ENCODE assay signal across 20 cellular contexts in genomic region chr2:239642406-239643004, GRCh38.
A peak's percentile ranks its signal among the peaks of the same experiment; 100 is the strongest.
DNase-seq lines count a peak whose midpoint lies in the region; ATAC-seq, FAIRE-seq and TF ChIP-seq lines count a peak whose summit lies in the region.
"Had no signal": no experiment of that assay in that cellular context is flagged by ENCODE, and none has a peak within 500 bp of the region (broad histone marks: within the 10 kb centered on the region; RNA-seq: fewer than 3 reads in every experiment).

No MANE protein-coding gene starts in this region.

- no peaks in the 10 kb centered on the region for H3K36me3 Mint-ChIP-seq in naive thymus-derived CD4-positive, alpha-beta T cell
- H3K36me3 Mint-ChIP-seq: CD4-positive, CD25-positive, alpha-beta regulatory T cell had no signal

- DNase-seq in GM12891 (ENCODE audit: insufficient read length, low spot score) (no peak), bronchial epithelial cell (ENCODE audit: low read depth) (no peak), H54 (ENCODE audit: insufficient read length, low spot score) (no peak), AML-193 (lab: John Stamatoyannopoulos, UW) (no peak), tibial nerve (ENCODE audit: low spot score in 2 of 2) (no peak), NCI-H1417 treated with DMSO at 0.1 percent for 48 hours (lab: John Stamatoyannopoulos, UW) (no peak)
- DNase-seq in naive thymus-derived CD4-positive, alpha-beta T cell: no peak
- DNase-seq: CD4-positive, CD25-positive, alpha-beta regulatory T cell; GOT3; HFFc6; NCI-H1105 treated with DMSO at 0.1 percent for 48 hours; NCI-H1694; NCI-H2081 treated with DMSO at 0.1 percent for 48 hours; NCI-H2171 treated with DMSO at 0.1 percent for 48 hours; NCI-H524 treated with DMSO at 0.1 percent for 48 hours; SJCRH30 had no signal

- H3K27ac ChIP-seq in HEK293 (ENCODE audit: extremely low read depth, low read depth, low read length): no peak overlapping the region
- H3K27ac ChIP-seq in naive thymus-derived CD4-positive, alpha-beta T cell (ENCODE audit: low read depth, low read length): no peak overlapping the region
- no peak overlapping the region for H3K27ac ChIP-seq in tibial nerve
- H3K27ac ChIP-seq: A549, HL-60, SJCRH30 had no signal

- H3K36me3 ChIP-seq in HEK293 (ENCODE audit: control insufficient read depth in 2 of 2, insufficient read depth in 1 of 2, low read length in 2 of 2): no peaks in the 10 kb centered on the region
- no peaks in the 10 kb centered on the region for H3K36me3 ChIP-seq in bronchial epithelial cell (ENCODE audit: control insufficient read depth, insufficient read depth, low read length)
- no peaks in the 10 kb centered on the region for H3K36me3 ChIP-seq in naive thymus-derived CD4-positive, alpha-beta T cell (ENCODE audit: control insufficient read depth in 2 of 3, insufficient read depth in 3 of 3, low read length in 3 of 3)
- no peaks in the 10 kb centered on the region for H3K36me3 ChIP-seq in tibial nerve
- H3K36me3 ChIP-seq: SJCRH30 had no signal

- no peak overlapping the region for H3K4me3 Mint-ChIP-seq in naive thymus-derived CD4-positive, alpha-beta T cell
- H3K4me3 Mint-ChIP-seq: CD4-positive, CD25-positive, alpha-beta regulatory T cell; HFFc6 had no signal

- intact Hi-C loops in naive thymus-derived CD4-positive, alpha-beta T cell (cut with micrococcal nuclease): no loop called here

- H3K4me1 ChIP-seq in HEK293 (ENCODE audit: control insufficient read depth, insufficient read depth, low read length) (no peaks in the 10 kb centered on the region), tibial nerve (no peaks in the 10 kb centered on the region)
- H3K4me1 ChIP-seq in naive thymus-derived CD4-positive, alpha-beta T cell (ENCODE audit: control insufficient read depth in 2 of 2, insufficient read depth in 2 of 2, low read length in 2 of 2): no peaks in the 10 kb centered on the region
- H3K4me1 ChIP-seq: A549, SJCRH30 had no signal

- peak; percentile 81 for FAIRE-seq in GM12891 (lab: Jason Lieb, UNC)
- FAIRE-seq in bronchial epithelial cell (lab: Jason Lieb, UNC): peak; percentile 100
- no peak for FAIRE-seq in H54 (lab: Jason Lieb, UNC)
- FAIRE-seq: A549, RCC 7860 had no signal

- WGBS in tibial nerve, 2 donors: 82 to 99% methylated on average over 3 of the region's 3 CpGs

- H3K27ac Mint-ChIP-seq in naive thymus-derived CD4-positive, alpha-beta T cell: no peak overlapping the region
- H3K27ac Mint-ChIP-seq: CD4-positive, CD25-positive, alpha-beta regulatory T cell; HFFc6 had no signal

- CTCF ChIA-PET in HEK293 (lab: Yijun Ruan, JAX): no interaction called here
- CTCF ChIA-PET in naive thymus-derived CD4-positive, alpha-beta T cell (lab: Charles Lee): no interaction called here

- no peak for TF ChIP-seq CTCF in HEK293 (tag by site-specific recombination; IDR thresholded peaks at IDR 0.05)
- TF ChIP-seq CTCF in bronchial epithelial cell (IDR thresholded peaks at IDR 0.05; ENCODE audit: insufficient read depth, low read length, severe bottlenecking): no peak
- no peak for TF ChIP-seq CTCF in tibial nerve (IDR thresholded peaks at IDR 0.05)

- no peak for TF ChIP-seq EP300 in tibial nerve (IDR thresholded peaks at IDR 0.05)

- POLR2A ChIA-PET in HEK293 (lab: Yijun Ruan, JAX): no interaction called here
- POLR2A ChIA-PET in naive thymus-derived CD4-positive, alpha-beta T cell (lab: Charles Lee): no interaction called here

- H3K9me3 ChIP-seq in HEK293 (ENCODE audit: control insufficient read depth, insufficient read depth, low read depth, low read length): no peaks in the 10 kb centered on the region
- no peaks in the 10 kb centered on the region for H3K9me3 ChIP-seq in naive thymus-derived CD4-positive, alpha-beta T cell (ENCODE audit: control insufficient read depth in 2 of 3, low read length in 3 of 3)
- no peaks in the 10 kb centered on the region for H3K9me3 ChIP-seq in tibial nerve
- H3K9me3 ChIP-seq: A549, SJCRH30 had no signal

- peaks cover 0 to 10% (median under 1%) of the 10 kb centered on the region in 5 donors for H3K27me3 Mint-ChIP-seq in naive thymus-derived CD4-positive, alpha-beta T cell
- H3K27me3 Mint-ChIP-seq: CD4-positive, CD25-positive, alpha-beta regulatory T cell had no signal

- peak; percentile 29 for ATAC-seq in naive thymus-derived CD4-positive, alpha-beta T cell
- ATAC-seq: A549 had no signal

- H3K9me3 Mint-ChIP-seq in naive thymus-derived CD4-positive, alpha-beta T cell: peaks cover 0 to 4% (median 0%) of the 10 kb centered on the region in 11 donors

- H3K27me3 ChIP-seq in bronchial epithelial cell (ENCODE audit: control insufficient read depth, insufficient read depth, low read length) (no peaks in the 10 kb centered on the region), tibial nerve (no peaks in the 10 kb centered on the region)
- no peaks in the 10 kb centered on the region for H3K27me3 ChIP-seq in naive thymus-derived CD4-positive, alpha-beta T cell (ENCODE audit: control insufficient read depth in 2 of 2, insufficient read depth in 2 of 2, low read length in 2 of 2)
- H3K27me3 ChIP-seq: SJCRH30 had no signal

- no peak overlapping the region for H3K4me3 ChIP-seq in HEK293 (ENCODE audit: low read depth, low read length)
- H3K4me3 ChIP-seq in bronchial epithelial cell (ENCODE audit: low read depth, low read length): no peak overlapping the region
- no peak overlapping the region for H3K4me3 ChIP-seq in naive thymus-derived CD4-positive, alpha-beta T cell (ENCODE audit: low read length)
- no peak overlapping the region for H3K4me3 ChIP-seq in tibial nerve
- H3K4me3 ChIP-seq: A549, SJCRH30 had no signal

- no peak for TF ChIP-seq POLR2A in GM12891 (IDR thresholded peaks at IDR 0.05; ENCODE audit: low read depth, low read length)
- TF ChIP-seq POLR2A in H54 (IDR thresholded peaks at IDR 0.05; ENCODE audit: low read depth, low read length): no peak
- no peak for TF ChIP-seq POLR2A in tibial nerve (IDR thresholded peaks at IDR 0.05)

- H3K4me1 Mint-ChIP-seq in naive thymus-derived CD4-positive, alpha-beta T cell: peaks cover 0 to 2% (median 0%) of the 10 kb centered on the region in 7 donors

TF ChIP-seq in GM12891, 5 proteins besides CTCF, POLR2A, EP300 and RAD21:
- no peak for TF ChIP-seq POLR2AphosphoS5 (IDR thresholded peaks at IDR 0.05; ENCODE audit: low read depth, low read length)
- no peak for TF ChIP-seq TAF1 (IDR thresholded peaks at IDR 0.05; ENCODE audit: low read depth, low read length)
- no peak for TF ChIP-seq POU2F2 (IDR thresholded peaks at IDR 0.05; ENCODE audit: low read depth, low read length)
- TF ChIP-seq SPI1 (IDR thresholded peaks at IDR 0.05; ENCODE audit: low read depth, low read length): no peak
- no peak for TF ChIP-seq PAX5 (IDR thresholded peaks at IDR 0.05; ENCODE audit: insufficient read depth, low read length, severe bottlenecking)

TF ChIP-seq in HEK293, 187 proteins besides CTCF, POLR2A, EP300 and RAD21:
- TF ChIP-seq ZNF571 (tag by site-specific recombination; IDR thresholded peaks at IDR 0.05): peak; percentile 81; the same call in 1 of the 2 replicates
- no peak for TF ChIP-seq ZBTB21 (tag by site-specific recombination; IDR thresholded peaks at IDR 0.05)
- 0 out of 2 replicates have a peak, but pooled peaks have one; percentile 38 for TF ChIP-seq ZNF670 (tag by site-specific recombination; IDR thresholded peaks at IDR 0.05; ENCODE audit: low read depth)
